In the genomic region with DNA sequence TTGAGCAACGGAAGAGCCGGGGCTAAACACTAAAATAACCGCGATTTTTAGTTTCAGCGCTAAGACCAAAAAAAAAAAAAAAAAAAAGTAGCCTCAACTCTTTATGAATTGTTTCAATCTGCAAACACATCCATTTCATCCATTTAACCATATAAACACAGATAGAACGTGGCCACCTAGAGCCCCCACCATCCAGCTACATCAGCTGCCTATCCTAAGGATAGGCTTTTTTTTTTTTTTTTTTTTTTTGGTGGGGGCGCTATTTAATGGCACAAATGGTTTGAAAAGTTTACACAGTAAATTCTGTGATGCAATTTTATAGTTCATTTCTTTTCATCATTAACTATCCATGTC, we compare ENCODE assay signal across 8 cellular contexts. TPM values are rescaled to one million over a fixed set of nuclear protein-coding genes. Genes with fewer than 3 reads are reported as not detected.
DNase-seq lines count a peak whose midpoint lies in the region; ATAC-seq and TF ChIP-seq lines count a peak whose summit lies in the region.

No MANE protein-coding gene starts in this region.

- no peaks in the 10 kb centered on the region for H3K4me1 ChIP-seq in RWPE2 (ENCODE audit: insufficient read depth, poor library complexity, severe bottlenecking)
- peaks cover 5% of the 10 kb centered on the region for H3K4me1 ChIP-seq in suprapubic skin

- no peak for TF ChIP-seq POLR2A in suprapubic skin (IDR thresholded peaks at IDR 0.05)

- POLR2A ChIA-PET in HEK293T (lab: Yijun Ruan, JAX), result no interaction called here

- H3K4me3 ChIP-seq in GM06990 (replicated peaks; ENCODE audit: low read depth, low read length) (peak overlapping the region; percentile 69), RWPE2 (ENCODE audit: severe bottlenecking) (peak overlapping the region; percentile 66), suprapubic skin (peak overlapping the region; percentile 62)

- H3K36me3 ChIP-seq in GM06990 (ENCODE audit: control insufficient read depth, insufficient read depth, low read length) (peaks cover 2% of the 10 kb centered on the region), RWPE2 (ENCODE audit: low read depth) (peaks cover 8% of the 10 kb centered on the region; the same call in 1 of the 2 replicates), suprapubic skin (peaks cover 4% of the 10 kb centered on the region)

- H3K27me3 ChIP-seq in GM06990 (replicated peaks; ENCODE audit: control insufficient read depth, insufficient read depth, low read length), result no peaks in the 10 kb centered on the region
- no peaks in the 10 kb centered on the region for H3K27me3 ChIP-seq in RWPE2 (ENCODE audit: insufficient read depth, poor library complexity, severe bottlenecking)
- no peaks in the 10 kb centered on the region for H3K27me3 ChIP-seq in suprapubic skin

- TF ChIP-seq EP300 in suprapubic skin (IDR thresholded peaks at IDR 0.05), result no peak

- 21% methylated on average over 7 of the region's 7 CpGs for WGBS in suprapubic skin

- intact Hi-C loops in left ventricle myocardium superior (cut with micrococcal nuclease), result no loop called here

- DNase-seq in GM06990 (ENCODE audit: extremely low read depth, insufficient read length), result no peak
- DNase-seq in HEK293T (ENCODE audit: extremely low spot score), result no peak
- no peak for DNase-seq in RWPE2 (ENCODE audit: low spot score)
- DNase-seq in left ventricle myocardium superior, result no peak
- DNase-seq in suprapubic skin (ENCODE audit: low spot score in 2 of 2), result no peak
- no peak for DNase-seq in CD1c-positive myeloid dendritic cell (ENCODE audit: extremely low spot score)
- DNase-seq in activated CD4-positive, alpha-beta T cell treated with anti-CD3 and anti-CD28 coated beads, Interleukin-2, amount 50 U/mL, for 1 hour, result no peak
- DNase-seq in GM10266 (ENCODE audit: extremely low spot score), result no peak

- H3K9me3 ChIP-seq in RWPE2 (ENCODE audit: severe bottlenecking) (no peaks in the 10 kb centered on the region), suprapubic skin (no peaks in the 10 kb centered on the region)

- peak overlapping the region; percentile 37 for H3K27ac ChIP-seq in RWPE2 (ENCODE audit: poor library complexity, severe bottlenecking)
- no peak overlapping the region for H3K27ac ChIP-seq in suprapubic skin

- TF ChIP-seq CTCF in GM06990 (IDR thresholded peaks at IDR 0.05; ENCODE audit: insufficient read depth, low read length, poor library complexity, severe bottlenecking) (no peak), RWPE2 (IDR thresholded peaks at IDR 0.05; ENCODE audit: poor library complexity, severe bottlenecking) (peak; percentile 17), suprapubic skin (IDR thresholded peaks at IDR 0.05) (no peak), GM10266 (IDR thresholded peaks at IDR 0.05; ENCODE audit: control insufficient read depth, insufficient read depth, low read depth, missing control alignments) (no peak)

- ATAC-seq in RWPE2 (ENCODE audit: low read depth), result no peak
- ATAC-seq in left ventricle myocardium superior, result peak; percentile 26

- CTCF ChIA-PET in HEK293T (lab: Yijun Ruan, JAX), result no interaction called here

TF ChIP-seq in HEK293T, 16 proteins besides CTCF, POLR2A, EP300 and RAD21:
- TF ChIP-seq ZNF384 (IDR thresholded peaks at IDR 0.05) (peak; percentile 95), BHLHE40 (IDR thresholded peaks at IDR 0.05; ENCODE audit: borderline replicate concordance) (no peak)

RNA-seq across cellular contexts. Expression of a gene that starts 0.5 kb away (rescaled TPM):
- total RNA-seq in left ventricle myocardium superior, result 18.3 TPM
- 10 to 100 TPM; 16.3 to 27.0 (median 20.2) TPM for total RNA-seq in suprapubic skin
